ENCODE assay signal across 9 cellular contexts in the genomic region with DNA sequence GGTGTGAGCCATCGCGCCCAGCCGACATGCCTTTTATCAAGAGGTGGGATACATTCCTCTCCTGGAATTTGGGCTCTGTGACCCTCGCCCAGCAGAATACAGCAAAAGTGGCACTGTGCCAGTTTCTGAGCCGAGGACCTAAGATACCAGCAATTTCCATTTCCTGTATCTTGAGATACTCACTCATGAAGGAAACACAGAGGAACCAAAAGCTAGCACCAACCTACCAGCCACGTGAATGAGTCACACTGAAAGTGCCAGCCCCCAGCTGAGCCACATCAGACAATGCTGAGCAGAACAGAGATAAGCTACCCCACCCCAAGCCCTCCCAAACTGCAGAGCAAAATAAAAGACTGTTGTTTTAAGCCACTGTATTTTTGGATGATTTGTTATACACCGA. TPM values are rescaled to one million over a fixed set of nuclear protein-coding genes. Genes with fewer than 3 reads are reported as not detected.
DNase-seq lines count a peak whose midpoint lies in the region; ATAC-seq, FAIRE-seq and TF ChIP-seq lines count a peak whose summit lies in the region.
"Had no signal": no experiment of that assay in that cellular context is flagged by ENCODE, and none has a peak within 500 bp of the region (broad histone marks: within the 10 kb centered on the region; RNA-seq: fewer than 3 reads in every experiment).

No MANE protein-coding gene starts in this region.

- no peaks in the 10 kb centered on the region for H3K4me1 ChIP-seq in lower lobe of right lung

- H3K4me3 ChIP-seq in lower lobe of right lung, result no peak overlapping the region
- H3K4me3 ChIP-seq: upper lobe of left lung had no signal

- H3K9me3 Mint-ChIP-seq in stimulated activated naive CD8-positive, alpha-beta T cell treated with anti-CD3 and anti-CD28 coated beads, Interleukin-15, amount 100 ng/mL, for 72 hours, result no peaks in the 10 kb centered on the region

- intact Hi-C loops in lower lobe of right lung (cut with DNase I), result no loop called here

- no peaks in the 10 kb centered on the region for H3K27me3 Mint-ChIP-seq in stimulated activated naive CD8-positive, alpha-beta T cell treated with anti-CD3 and anti-CD28 coated beads, Interleukin-15, amount 100 ng/mL, for 72 hours

- H3K27ac ChIP-seq in lower lobe of right lung, result no peak overlapping the region
- H3K27ac ChIP-seq: upper lobe of left lung had no signal

- peaks cover 74% of the 10 kb centered on the region for H3K4me1 Mint-ChIP-seq in stimulated activated naive CD8-positive, alpha-beta T cell treated with anti-CD3 and anti-CD28 coated beads, Interleukin-15, amount 100 ng/mL, for 72 hours

- ATAC-seq in GM18858 (IDR thresholded peaks at IDR 0.05; ENCODE audit: unreplicated experiment) (peak; percentile 96), HG02938 (IDR thresholded peaks at IDR 0.05; ENCODE audit: unreplicated experiment) (peak; percentile 97), lower lobe of right lung (peak; percentile 61 to 75)
- ATAC-seq in stimulated activated naive CD8-positive, alpha-beta T cell treated with anti-CD3 and anti-CD28 coated beads, Interleukin-15, amount 100 ng/mL, for 72 hours, result peak; percentile 100

- peaks cover 21% of the 10 kb centered on the region for H3K36me3 ChIP-seq in lower lobe of right lung

- H3K9me3 ChIP-seq in lower lobe of right lung, result no peaks in the 10 kb centered on the region
- H3K9me3 ChIP-seq: upper lobe of left lung had no signal

- DNase-seq in RCC 7860 (ENCODE audit: low spot score) (peak; percentile 86), lower lobe of right lung (no peak), NCI-H2081 treated with DMSO at 0.1 percent for 48 hours (lab: John Stamatoyannopoulos, UW) (no peak), NCI-H82 treated with DMSO at 0.1 percent for 48 hours (lab: John Stamatoyannopoulos, UW; ENCODE audit: unreplicated experiment) (no peak)
- DNase-seq in activated T-helper 9 cell treated with anti-CD3 and anti-CD28 coated beads, Interleukin-2, amount 50 U/mL, for 16 hours (ENCODE audit: low read depth), result peak; percentile 67
- peak; percentile 80 to 90 for DNase-seq in stimulated activated naive CD8-positive, alpha-beta T cell treated with anti-CD3 and anti-CD28 coated beads, Interleukin-15, amount 100 ng/mL, for 72 hours
- DNase-seq: upper lobe of left lung had no signal

- H3K27ac Mint-ChIP-seq in stimulated activated naive CD8-positive, alpha-beta T cell treated with anti-CD3 and anti-CD28 coated beads, Interleukin-15, amount 100 ng/mL, for 72 hours, result peak overlapping the region in 1 of 2 donors; percentile 74

- H3K27me3 ChIP-seq in lower lobe of right lung (ENCODE audit: low read depth), result no peaks in the 10 kb centered on the region
- H3K27me3 ChIP-seq: upper lobe of left lung had no signal

- peak; percentile 78 for FAIRE-seq in RCC 7860 (lab: Jason Lieb, UNC)

- TF ChIP-seq CTCF in lower lobe of right lung (IDR thresholded peaks at IDR 0.05), result no peak

- H3K4me3 Mint-ChIP-seq in stimulated activated naive CD8-positive, alpha-beta T cell treated with anti-CD3 and anti-CD28 coated beads, Interleukin-15, amount 100 ng/mL, for 72 hours, result peak overlapping the region; percentile 39 to 79

RNA-seq across cellular contexts. Expression of gene CACUL1, which starts 56.3 kb away (rescaled TPM):
- 45.9 TPM for total RNA-seq in lower lobe of right lung

Comparison
In these comparisons a context has a peak if more than half of its experiments do, and no peak if none do; other contexts are left out.
1. DNase-seq: peak in RCC 7860 (single experiment), activated T-helper 9 cell treated with anti-CD3 and anti-CD28 coated beads, Interleukin-2, amount 50 U/mL, for 16 hours (single experiment) and stimulated activated naive CD8-positive, alpha-beta T cell treated with anti-CD3 and anti-CD28 coated beads, Interleukin-15, amount 100 ng/mL, for 72 hours (2 of 2); none in lower lobe of right lung (single experiment), NCI-H2081 treated with DMSO at 0.1 percent for 48 hours (single experiment) and NCI-H82 treated with DMSO at 0.1 percent for 48 hours (single experiment).
2. Peak in every context shown above with its lines, with median percentiles within 50 percentile points of each other: ATAC-seq.